In the genomic region with DNA sequence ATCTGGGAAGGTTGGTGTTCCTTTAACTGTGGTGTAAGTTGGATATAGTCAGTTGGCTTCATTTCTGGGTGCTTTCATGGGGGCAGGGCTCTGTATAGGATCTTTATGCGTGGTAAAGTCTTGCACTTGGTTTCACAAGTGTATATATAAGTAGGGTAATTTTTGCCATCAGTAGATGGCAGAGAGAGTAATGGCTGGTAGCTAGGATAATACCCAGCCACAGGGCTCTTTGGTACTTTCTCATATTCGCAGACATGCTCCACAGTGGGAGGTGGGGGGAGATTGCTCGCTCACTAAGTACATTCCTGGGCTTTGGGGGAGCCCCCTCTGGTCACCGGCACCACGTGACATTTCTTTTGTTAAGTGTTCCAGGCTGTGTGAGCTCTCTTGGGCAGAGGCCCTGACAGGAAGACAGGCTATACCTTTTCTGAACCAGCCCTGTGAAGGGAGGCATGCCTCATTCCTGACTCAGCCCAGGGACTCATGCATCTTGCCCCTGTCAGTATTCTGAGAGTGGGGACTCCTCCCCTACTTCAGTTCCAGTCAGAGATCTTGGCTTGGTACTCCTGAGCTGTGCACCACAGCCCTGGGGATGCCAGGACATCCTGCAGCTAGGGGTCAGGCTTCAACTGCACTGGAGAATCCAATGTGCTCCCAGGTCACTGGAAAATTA, we compare ENCODE assay signal across 22 cellular contexts. TPM values are rescaled to one million over a fixed set of nuclear protein-coding genes. Genes with fewer than 3 reads are reported as not detected.
A peak's percentile ranks its signal among the peaks of the same experiment; 100 is the strongest.
DNase-seq lines count a peak whose midpoint lies in the region; ATAC-seq and TF ChIP-seq lines count a peak whose summit lies in the region.
"Had no signal": no experiment of that assay in that cellular context is flagged by ENCODE, and none has a peak within 500 bp of the region (broad histone marks: within the 10 kb centered on the region; RNA-seq: fewer than 3 reads in every experiment).

No MANE protein-coding gene starts in this region.

- no peak overlapping the region for H3K4me3 ChIP-seq in mesendoderm (ENCODE audit: low read length)
- H3K4me3 ChIP-seq: HAP-1, left ventricle myocardium inferior, ovary, tibial artery had no signal

- no peaks in the 10 kb centered on the region for H3K4me1 Mint-ChIP-seq in activated T-helper 17 cell treated with anti-CD3 and anti-CD28 coated beads, Interleukin-2, amount 50 U/mL, for 72 hours

- H2AK5ac ChIP-seq in mesendoderm (ENCODE audit: low read length), result no peak overlapping the region

- no peak overlapping the region for H3K4me3 Mint-ChIP-seq in activated T-helper 17 cell treated with anti-CD3 and anti-CD28 coated beads, Interleukin-2, amount 50 U/mL, for 72 hours

- no peaks in the 10 kb centered on the region for H3K36me3 Mint-ChIP-seq in activated T-helper 17 cell treated with anti-CD3 and anti-CD28 coated beads, Interleukin-2, amount 50 U/mL, for 72 hours (ENCODE audit: low read depth)

- H3K27me3 ChIP-seq in mesendoderm (ENCODE audit: insufficient read depth, low read length, poor library complexity), result no peaks in the 10 kb centered on the region
- H3K27me3 ChIP-seq: BE2C, ovary, tibial artery had no signal

- no peak overlapping the region for H3K9ac ChIP-seq in mesendoderm (ENCODE audit: low read length)

- TF ChIP-seq POLR2A in erythroblast (IDR thresholded peaks at IDR 0.05; ENCODE audit: low read length), result no peak

- no peak overlapping the region for H3K4ac ChIP-seq in mesendoderm (ENCODE audit: low read depth, low read length)

- H2BK15ac ChIP-seq in mesendoderm (replicated peaks; ENCODE audit: low read depth), result no peak overlapping the region

- H3K9me3 Mint-ChIP-seq in activated T-helper 17 cell treated with anti-CD3 and anti-CD28 coated beads, Interleukin-2, amount 50 U/mL, for 72 hours, result no peaks in the 10 kb centered on the region

- peak; percentile 28 for ATAC-seq in activated T-helper 17 cell treated with anti-CD3 and anti-CD28 coated beads, Interleukin-2, amount 50 U/mL, for 72 hours (replicated peaks)
- no peak for ATAC-seq in HG02642 (IDR thresholded peaks at IDR 0.05; ENCODE audit: poor library complexity, unreplicated experiment)

- no peak overlapping the region for H3K23ac ChIP-seq in mesendoderm (ENCODE audit: low read length)

- no peak overlapping the region for H4K5ac ChIP-seq in mesendoderm (ENCODE audit: low read length)

- no peak overlapping the region for H3K18ac ChIP-seq in mesendoderm (ENCODE audit: low read length)

- no peak overlapping the region for H3K4me2 ChIP-seq in mesendoderm (ENCODE audit: low read length)

- H3K27ac ChIP-seq in mesendoderm (ENCODE audit: low read depth, low read length), result no peak overlapping the region
- H3K27ac ChIP-seq: left ventricle myocardium inferior, ovary, tibial artery had no signal

- no peaks in the 10 kb centered on the region for H3K79me1 ChIP-seq in mesendoderm (ENCODE audit: low read length)

- H3K27me3 Mint-ChIP-seq in activated T-helper 17 cell treated with anti-CD3 and anti-CD28 coated beads, Interleukin-2, amount 50 U/mL, for 72 hours, result peaks cover 9% of the 10 kb centered on the region

- no peak overlapping the region for H2BK120ac ChIP-seq in mesendoderm (ENCODE audit: low read depth, low read length)

- H4K8ac ChIP-seq in mesendoderm (ENCODE audit: low read depth, low read length), result no peak overlapping the region

- H3K79me2 ChIP-seq in mesendoderm (ENCODE audit: control insufficient read depth, insufficient read depth, low read length), result no peaks in the 10 kb centered on the region

- no peak overlapping the region for H3K56ac ChIP-seq in mesendoderm (ENCODE audit: low read length)

- no peaks in the 10 kb centered on the region for H3K36me3 ChIP-seq in mesendoderm (ENCODE audit: control insufficient read depth, insufficient read depth, low read length)
- H3K36me3 ChIP-seq: BE2C, HAP-1, left ventricle myocardium inferior, ovary, tibial artery had no signal

- H3K27ac Mint-ChIP-seq in activated T-helper 17 cell treated with anti-CD3 and anti-CD28 coated beads, Interleukin-2, amount 50 U/mL, for 72 hours, result no peak overlapping the region

- no CpG with 5 or more reads among the region's 5 CpGs for WGBS in mesendoderm (ENCODE audit: extremely low coverage, insufficient coverage, low lambda C conversion rate)

- H2BK5ac ChIP-seq in mesendoderm (ENCODE audit: low read length), result no peak overlapping the region

- no peaks in the 10 kb centered on the region for H3K4me1 ChIP-seq in mesendoderm (ENCODE audit: control insufficient read depth, low read depth, low read length)
- H3K4me1 ChIP-seq: BE2C, HAP-1, left ventricle myocardium inferior, tibial artery had no signal

- DNase-seq in ELR (ENCODE audit: low read depth), result peak; percentile 11
- DNase-seq in HK-2 (ENCODE audit: unreplicated experiment), result peak; percentile 5
- peak; percentile 37 for DNase-seq in mesendoderm
- DNase-seq in erythroblast (lab: John Stamatoyannopoulos, UW), result no peak
- no peak for DNase-seq in nucleus accumbens (lab: John Stamatoyannopoulos, UW)
- DNase-seq: activated effector memory CD4-positive, alpha-beta T cell treated with Interleukin-2 at 50 U/mL for 16 hours; BE2C; foreskin fibroblast; left ventricle myocardium inferior; NCI-H1417 treated with DMSO at 0.1 percent for 48 hours; NCI-H2171; NCI-H774; ovary; RPMI8226; stimulated activated CD4-positive, alpha-beta T cell treated with anti-CD3 and anti-CD28 coated beads, Interleukin-4, amount 100 ng/mL, for 4 hours; stimulated activated CD8-positive, alpha-beta memory T cell treated with anti-CD3 and anti-CD28 coated beads, Interleukin-4, amount 100 ng/mL, for 48 hours; tibial artery had no signal

RNA-seq across cellular contexts. Expression of gene FCRL2, which starts 37.6 kb away (rescaled TPM):
- total RNA-seq in activated T-helper 17 cell treated with anti-CD3 and anti-CD28 coated beads, Interleukin-2, amount 50 U/mL, for 72 hours, result not detected
- not detected for polyA plus RNA-seq in mesendoderm (2013, experiment 1 of 2)
- polyA plus RNA-seq in mesendoderm (2013, experiment 2 of 2), result not detected
- total RNA-seq: activated CD8-positive, alpha-beta memory T cell treated with anti-CD3 and anti-CD28 coated beads for 36 hours; left ventricle myocardium inferior; LHCN-M2 had no signal

RNA-seq across cellular contexts. Expression of gene FCRL3, which starts 38.8 kb away (rescaled TPM):
- 1 to 10 TPM in 1 of 2 donors, under 1 TPM in 1; 0.41 to 1.1 TPM for total RNA-seq in activated T-helper 17 cell treated with anti-CD3 and anti-CD28 coated beads, Interleukin-2, amount 50 U/mL, for 72 hours
- polyA plus RNA-seq in mesendoderm (2013, experiment 1 of 2), result 0.01 TPM
- polyA plus RNA-seq in mesendoderm (2013, experiment 2 of 2), result under 0.01 TPM
- total RNA-seq: LHCN-M2 had no signal

Comparison
In these comparisons a context has a peak if more than half of its experiments do, and no peak if none do; other contexts are left out.
1. DNase-seq: peak in ELR (single experiment), HK-2 (single experiment) and mesendoderm (single experiment); none in erythroblast (0 of 2) and nucleus accumbens (0 of 56).